ENCODE assay signal across 2 cellular contexts in genomic region chr2:105593221-105593967, GRCh38.
TF ChIP-seq lines count a peak whose summit lies in the region.

No MANE protein-coding gene starts in this region.

TF ChIP-seq in IMR-90, 13 proteins besides CTCF, POLR2A, EP300 and RAD21 (continued from another document):
- no peak for TF ChIP-seq USF2 (IDR thresholded peaks at IDR 0.05; ENCODE audit: low read depth, low read length)
- TF ChIP-seq RFX5 (IDR thresholded peaks at IDR 0.05; ENCODE audit: low read depth, low read length), result no peak
- no peak for TF ChIP-seq NFE2L2 (IDR thresholded peaks at IDR 0.05; ENCODE audit: low read depth, low read length)
- no peak for TF ChIP-seq FOS (IDR thresholded peaks at IDR 0.05; ENCODE audit: low read depth, low read length)
- no peak for TF ChIP-seq MAZ (IDR thresholded peaks at IDR 0.05; ENCODE audit: borderline replicate concordance, low read depth, low read length)
- TF ChIP-seq ELK1 (IDR thresholded peaks at IDR 0.05; ENCODE audit: borderline replicate concordance, low read depth, low read length), result no peak
- no peak for TF ChIP-seq CHD1 (IDR thresholded peaks at IDR 0.05; ENCODE audit: low read depth, low read length)
- no peak for TF ChIP-seq BHLHE40 (IDR thresholded peaks at IDR 0.05; ENCODE audit: low read depth, low read length)
- no peak for TF ChIP-seq MAFK (IDR thresholded peaks at IDR 0.05; ENCODE audit: low read depth, low read length)
- TF ChIP-seq CEBPB (IDR thresholded peaks at IDR 0.05; ENCODE audit: low read depth, low read length), result no peak

TF ChIP-seq in K562, 482 proteins besides CTCF, POLR2A, EP300 and RAD21:
- TF ChIP-seq ZNF639 (CRISPR knock-in tag; conservative IDR thresholded peaks at IDR 0.05 in 1 of 2, IDR thresholded peaks at IDR 0.05 in 1 of 2) (no peak), ZNF764 (CRISPR knock-in tag; IDR thresholded peaks at IDR 0.05; ENCODE audit: low read depth) (0 out of 2 replicates have a peak, but pooled peaks have one; percentile 65)
